In genomic region chr12:13196302-13196921, GRCh38 we compare ENCODE assay signal across 8 cellular contexts. TPM values are rescaled to one million over a fixed set of nuclear protein-coding genes. Genes with fewer than 3 reads are reported as not detected.
DNase-seq lines count a peak whose midpoint lies in the region; ATAC-seq, FAIRE-seq and TF ChIP-seq lines count a peak whose summit lies in the region.

Gene EMP1, plus strand, starts transcription at chr12:13196726. Its CDS starts 14,785 bp downstream, at chr12:13211511.

- TF ChIP-seq CTCF in RWPE2 (IDR thresholded peaks at IDR 0.05; ENCODE audit: poor library complexity, severe bottlenecking) (no peak), fibroblast of villous mesenchyme (IDR thresholded peaks at IDR 0.05; ENCODE audit: insufficient read depth, low read depth, low read length) (no peak), pancreas (IDR thresholded peaks at IDR 0.05) (no peak), thoracic aorta (IDR thresholded peaks at IDR 0.05) (no peak)

- no peaks in the 10 kb centered on the region for H3K9me3 ChIP-seq in RWPE2 (ENCODE audit: severe bottlenecking)
- no peaks in the 10 kb centered on the region for H3K9me3 ChIP-seq in pancreas
- H3K9me3 ChIP-seq in thoracic aorta: no peaks in the 10 kb centered on the region

- H3K27ac ChIP-seq in RWPE2 (ENCODE audit: poor library complexity, severe bottlenecking): peak within 1 kb of the TSS; percentile 85
- peak within 1 kb of the TSS; percentile 17 to 66 (median 27) for H3K27ac ChIP-seq in pancreas
- H3K27ac ChIP-seq in thoracic aorta: peak within 1 kb of the TSS; percentile 72 to 79

- ATAC-seq in HG03095 (IDR thresholded peaks at IDR 0.05; ENCODE audit: unreplicated experiment) (peak; percentile 73), RWPE2 (ENCODE audit: low read depth) (peak; percentile 75), pancreas (peak; percentile 85 to 88 (median 87)), thoracic aorta (ENCODE audit: insufficient number of reproducible peaks, low FRiP score, low read depth) (peak; percentile 97)

- H3K4me3 ChIP-seq in RWPE2 (ENCODE audit: severe bottlenecking): peak within 1 kb of the TSS; percentile 40
- H3K4me3 ChIP-seq in fibroblast of villous mesenchyme (ENCODE audit: low read depth, low read length): peak within 1 kb of the TSS; percentile 76
- H3K4me3 ChIP-seq in pancreas: peak within 1 kb of the TSS in 3 of 4 donors; percentile 0 to 35 (median 18)
- peak within 1 kb of the TSS; percentile 73 for H3K4me3 ChIP-seq in thoracic aorta

- peak; percentile 46 for DNase-seq in NK-92 treated with Interleukin-12 subunit alpha and Interleukin-12 subunit beta, amount 100 ng/mL, for 24 hours (lab: John Stamatoyannopoulos, UW)
- DNase-seq in NK-92 (lab: John Stamatoyannopoulos, UW; ENCODE audit: unreplicated experiment) (no peak), RWPE2 (ENCODE audit: low spot score) (peak; percentile 89), fibroblast of villous mesenchyme (ENCODE audit: low read depth) (peak; percentile 99), pancreas (peak; percentile 63 to 86 (median 78)), thoracic aorta (ENCODE audit: low spot score) (peak; percentile 98)
- DNase-seq in activated gamma-delta T cell treated with anti-CD3 and anti-CD28 coated beads, Interleukin-2, amount 50 U/mL, for 16 hours (ENCODE audit: low read depth): peak; percentile 65

- no peaks in the 10 kb centered on the region for H3K27me3 ChIP-seq in RWPE2 (ENCODE audit: insufficient read depth, poor library complexity, severe bottlenecking)
- no peaks in the 10 kb centered on the region for H3K27me3 ChIP-seq in pancreas
- no peaks in the 10 kb centered on the region for H3K27me3 ChIP-seq in thoracic aorta (replicated peaks; ENCODE audit: insufficient read depth)

- peak; percentile 97 for FAIRE-seq in pancreas (lab: Jason Lieb, UNC)

- H3K36me3 ChIP-seq in RWPE2 (ENCODE audit: low read depth): no peaks in the 10 kb centered on the region
- H3K36me3 ChIP-seq in pancreas: no peaks in the 10 kb centered on the region
- no peaks in the 10 kb centered on the region for H3K36me3 ChIP-seq in thoracic aorta

- H3K4me1 ChIP-seq in RWPE2 (ENCODE audit: insufficient read depth, poor library complexity, severe bottlenecking): peaks cover 18% of the 10 kb centered on the region
- H3K4me1 ChIP-seq in pancreas: peaks cover 0 to 6% (median 0%) of the 10 kb centered on the region in 3 donors
- peaks cover 3 to 16% of the 10 kb centered on the region in 2 donors for H3K4me1 ChIP-seq in thoracic aorta (ENCODE audit: control insufficient read depth in 1 of 2, low read depth in 2 of 2)

- WGBS in pancreas, 2 donors: 14 to 18% methylated on average over 10 of the region's 10 CpGs

- intact Hi-C loops in pancreas (cut with DNase I): no loop called here

RNA-seq across cellular contexts. Expression of gene EMP1, which starts in this region (rescaled TPM):
- total RNA-seq in fibroblast of villous mesenchyme (52.2 and 75.6 TPM in 2 replicates), pancreas (10 to 100 TPM; 11.5 to 43.4 (median 31.4) TPM), thoracic aorta (1,000 to 10,000 TPM in 1 of 2 donors, 100 to 1,000 TPM in 1; 295 to 1,389 TPM)
- 10 to 100 TPM in 1 of 2 donors, 1 to 10 TPM in 1; 5.8 to 10.2 TPM for polyA plus RNA-seq in pancreas

Comparison
In these comparisons a context has a peak if more than half of its experiments do, and no peak if none do; other contexts are left out.
1. H3K27ac ChIP-seq: peak in every context shown above with its lines; median percentile 85 in RWPE2; 76 in thoracic aorta; 27 in pancreas.
2. H3K4me3 ChIP-seq: peak in every context shown above with its lines; median percentile 76 in fibroblast of villous mesenchyme; 73 in thoracic aorta; 40 in RWPE2; 18 in pancreas.